Comparison of ENCODE assay signal across 12 cellular contexts in genomic region chr11:62559204-62559603, GRCh38. TPM values are rescaled to one million over a fixed set of nuclear protein-coding genes. Genes with fewer than 3 reads are reported as not detected.
DNase-seq lines count a peak whose midpoint lies in the region; ATAC-seq, FAIRE-seq and TF ChIP-seq lines count a peak whose summit lies in the region.
"Had no signal": no experiment of that assay in that cellular context is flagged by ENCODE, and none has a peak within 500 bp of the region (broad histone marks: within the 10 kb centered on the region; RNA-seq: fewer than 3 reads in every experiment).

No MANE protein-coding gene starts in this region.

- peaks cover 13 to 32% of the 10 kb centered on the region in 2 experiments for H3K36me3 ChIP-seq in keratinocyte (ENCODE audit: control insufficient read depth in 2 of 2, extremely low read depth in 1 of 2, insufficient read depth in 2 of 2, low read length in 2 of 2)
- H3K36me3 ChIP-seq in stomach = peaks cover 40 to 54% (median 51%) of the 10 kb centered on the region in 4 donors

- 85 to 89% (median 88%) methylated on average over 8 of the region's 8 CpGs for WGBS in stomach, 5 donors

- no peak overlapping the region for H3K4me2 ChIP-seq in keratinocyte (ENCODE audit: control insufficient read depth, extremely low read depth, insufficient read depth, low read depth, low read length)

- H3K9ac ChIP-seq in keratinocyte (ENCODE audit: control insufficient read depth, extremely low read depth, insufficient read depth, low read length) = no peak overlapping the region

- TF ChIP-seq POLR2A in stomach (IDR thresholded peaks at IDR 0.05) = no peak

- peaks cover 16% of the 10 kb centered on the region for H3K79me2 ChIP-seq in keratinocyte (ENCODE audit: control insufficient read depth, insufficient read depth, low read length)

- H3K27ac Mint-ChIP-seq in T-helper 1 cell treated with Interleukin-12 subunit alpha and Interleukin-12 subunit beta and Interleukin-4 antibody, amounts not matched to agents 30 μg/mL and 1 μg/mL, for 36 hours = peak overlapping the region; percentile 80
- peak overlapping the region; percentile 100 for H3K27ac Mint-ChIP-seq in T-helper 17 cell

- no peak for TF ChIP-seq CTCF in keratinocyte (optimal IDR thresholded peaks at IDR 0.05 in 1 of 3, IDR thresholded peaks at IDR 0.05 in 1 of 3, conservative IDR thresholded peaks at IDR 0.05 in 1 of 3; ENCODE audit: extremely low read depth in 1 of 3, insufficient read depth in 2 of 3, low read length in 3 of 3)
- no peak for TF ChIP-seq CTCF in stomach (IDR thresholded peaks at IDR 0.05)

- peaks cover 2% of the 10 kb centered on the region for H3K9me1 ChIP-seq in keratinocyte (ENCODE audit: control insufficient read depth, extremely low read depth, insufficient read depth, low read length)

- H3K36me3 Mint-ChIP-seq in T-helper 1 cell treated with Interleukin-12 subunit alpha and Interleukin-12 subunit beta and Interleukin-4 antibody, amounts not matched to agents 30 μg/mL and 1 μg/mL, for 36 hours (ENCODE audit: low read depth) = peaks cover 44% of the 10 kb centered on the region
- H3K36me3 Mint-ChIP-seq in T-helper 17 cell (ENCODE audit: low read depth) = peaks cover 3% of the 10 kb centered on the region

- peaks cover 13% of the 10 kb centered on the region for H4K20me1 ChIP-seq in keratinocyte (ENCODE audit: control insufficient read depth, extremely low read depth, insufficient read depth, low read length)

- H3K27ac ChIP-seq in keratinocyte (ENCODE audit: control insufficient read depth, insufficient read depth, low read length) = peak overlapping the region; percentile 49
- peak overlapping the region; percentile 6 to 97 (median 95) for H3K27ac ChIP-seq in stomach

- TF ChIP-seq EP300 in stomach (IDR thresholded peaks at IDR 0.05) = no peak

- H2AFZ ChIP-seq in keratinocyte (ENCODE audit: control insufficient read depth, low read length) = no peak overlapping the region

- H3K4me1 Mint-ChIP-seq in T-helper 1 cell treated with Interleukin-12 subunit alpha and Interleukin-12 subunit beta and Interleukin-4 antibody, amounts not matched to agents 30 μg/mL and 1 μg/mL, for 36 hours (ENCODE audit: low read depth) = peaks cover 64% of the 10 kb centered on the region
- H3K4me1 Mint-ChIP-seq in T-helper 17 cell = peaks cover 49% of the 10 kb centered on the region

- intact Hi-C loops in stomach (cut with DNase I; ENCODE audit: low total_unique reads) = no loop called here

- ATAC-seq in T-helper 17 cell (no peak), GM19452 (IDR thresholded peaks at IDR 0.05; ENCODE audit: unreplicated experiment) (no peak)
- ATAC-seq: HepG2 had no signal

- peak overlapping the region; percentile 35 for H3K4me3 Mint-ChIP-seq in T-helper 1 cell treated with Interleukin-12 subunit alpha and Interleukin-12 subunit beta and Interleukin-4 antibody, amounts not matched to agents 30 μg/mL and 1 μg/mL, for 36 hours
- H3K4me3 Mint-ChIP-seq in T-helper 17 cell = peak overlapping the region; percentile 67

- no peaks in the 10 kb centered on the region for H3K9me3 Mint-ChIP-seq in T-helper 1 cell treated with Interleukin-12 subunit alpha and Interleukin-12 subunit beta and Interleukin-4 antibody, amounts not matched to agents 30 μg/mL and 1 μg/mL, for 36 hours

- H3K9me3 ChIP-seq in T-helper 17 cell (ENCODE audit: control insufficient read depth, low read length, poor library complexity, severe bottlenecking) = no peaks in the 10 kb centered on the region
- no peaks in the 10 kb centered on the region for H3K9me3 ChIP-seq in keratinocyte (ENCODE audit: control insufficient read depth, low read depth, low read length)
- no peaks in the 10 kb centered on the region for H3K9me3 ChIP-seq in stomach

- FAIRE-seq in keratinocyte (lab: Jason Lieb, UNC) = no peak
- FAIRE-seq: HepG2 had no signal

- H3K27me3 ChIP-seq in keratinocyte (ENCODE audit: control insufficient read depth, extremely low read depth, insufficient read depth, low read length) (no peaks in the 10 kb centered on the region), stomach (no peaks in the 10 kb centered on the region)
- H3K27me3 ChIP-seq: dorsolateral prefrontal cortex had no signal

- H3K4me3 ChIP-seq in keratinocyte (ENCODE audit: control insufficient read depth in 2 of 3, extremely low read depth in 1 of 3, insufficient read depth in 2 of 3, low read depth in 1 of 3, low read length in 3 of 3) = no peak overlapping the region
- H3K4me3 ChIP-seq in stomach = no peak overlapping the region
- H3K4me3 ChIP-seq: dorsolateral prefrontal cortex had no signal

- H3K27me3 Mint-ChIP-seq in T-helper 1 cell treated with Interleukin-12 subunit alpha and Interleukin-12 subunit beta and Interleukin-4 antibody, amounts not matched to agents 30 μg/mL and 1 μg/mL, for 36 hours (ENCODE audit: low read depth) = no peaks in the 10 kb centered on the region
- H3K27me3 Mint-ChIP-seq in T-helper 17 cell = no peaks in the 10 kb centered on the region

- DNase-seq in T-helper 1 cell (no peak), T-helper 17 cell (no peak), keratinocyte (ENCODE audit: low read depth, low spot score) (no peak), stomach (no peak), medulla oblongata (ENCODE audit: extremely low spot score) (no peak)
- no peak for DNase-seq in effector CD4-positive, alpha-beta T cell
- DNase-seq: 8988T; activated T-cell treated with anti-CD3 and anti-CD28 coated beads, Interleukin-2, amount 50 U/mL, for 1 hour; dorsolateral prefrontal cortex had no signal

- H3K4me1 ChIP-seq in keratinocyte (ENCODE audit: control insufficient read depth, extremely low read depth, insufficient read depth, low read length) = peaks cover 82% of the 10 kb centered on the region
- H3K4me1 ChIP-seq in stomach = peaks cover 52 to 89% (median 64%) of the 10 kb centered on the region in 4 donors

- dilution Hi-C loops in keratinocyte (cut with MboI; ENCODE audit: extremely low pct_ligation_motif_present, low sequenced_read_pairs) = no loop called here

RNA-seq across cellular contexts. Expression of gene AHNAK, which starts 12.6 kb away (rescaled TPM):
- total RNA-seq in T-helper 17 cell = 100 to 1,000 TPM; 692 to 863 TPM
- 195 to 220 TPM (median 207 TPM) in 3 replicates for polyA plus RNA-seq in keratinocyte
- polyA plus RNA-seq in keratinocyte (2011; ENCODE audit: low read depth) = 177 TPM
- 69.0 and 81.5 TPM in 2 replicates for polyA plus RNA-seq in keratinocyte (2011; cell fraction: cytosol; rRNA removed)
- polyA plus RNA-seq in keratinocyte (2011; cell fraction: nucleus; rRNA removed) = 933 and 1,273 TPM in 2 replicates
- 296 and 367 TPM in 2 replicates for polyA plus RNA-seq in keratinocyte (2012; ENCODE audit: low replicate concordance)
- 503 to 1,127 TPM (median 686 TPM) in 3 replicates for polyA minus RNA-seq in keratinocyte
- 209 TPM for polyA minus RNA-seq in keratinocyte (2011; cell fraction: cytosol; rRNA and poly(A)+ RNA removed)
- polyA minus RNA-seq in keratinocyte (2011; cell fraction: nucleus; rRNA and poly(A)+ RNA removed) = 2,164 and 3,990 TPM in 2 replicates
- total RNA-seq in stomach = 100 to 1,000 TPM; 550 to 693 (median 622) TPM
- 10 to 100 TPM; 37.4 to 76.8 (median 60.3) TPM for polyA plus RNA-seq in stomach

RNA-seq across cellular contexts. Expression of gene EEF1G, which starts 14.5 kb away (rescaled TPM):
- total RNA-seq in T-helper 17 cell (1,000 to 10,000 TPM; 1,954 to 1,984 TPM), stomach (1,000 to 10,000 TPM in 1 of 5 donors, 100 to 1,000 TPM in 4; 671 to 1,412 (median 779) TPM)
- polyA plus RNA-seq in keratinocyte (1,553 to 1,943 TPM (median 1,735 TPM) in 3 replicates), stomach (1,000 to 10,000 TPM; 1,415 to 1,760 (median 1,525) TPM)
- 533 TPM for polyA plus RNA-seq in keratinocyte (2011; ENCODE audit: low read depth)
- polyA plus RNA-seq in keratinocyte (2011; cell fraction: cytosol; rRNA removed) = 1,489 and 2,026 TPM in 2 replicates
- polyA plus RNA-seq in keratinocyte (2011; cell fraction: nucleus; rRNA removed) = 533 and 561 TPM in 2 replicates
- polyA plus RNA-seq in keratinocyte (2012; ENCODE audit: low replicate concordance) = 1,577 and 1,717 TPM in 2 replicates
- polyA minus RNA-seq in keratinocyte = 1,076 to 1,632 TPM (median 1,456 TPM) in 3 replicates
- 1,594 TPM for polyA minus RNA-seq in keratinocyte (2011; cell fraction: cytosol; rRNA and poly(A)+ RNA removed)
- 251 and 310 TPM in 2 replicates for polyA minus RNA-seq in keratinocyte (2011; cell fraction: nucleus; rRNA and poly(A)+ RNA removed)

RNA-seq across cellular contexts. Expression of gene TUT1, which starts 32.1 kb away (rescaled TPM):
- total RNA-seq in T-helper 17 cell = 10 to 100 TPM; 20.9 to 23.2 TPM
- polyA plus RNA-seq in keratinocyte = 10.1 to 12.3 TPM (median 10.5 TPM) in 3 replicates
- 4.3 TPM for polyA plus RNA-seq in keratinocyte (2011; ENCODE audit: low read depth)
- 4.7 and 7.8 TPM in 2 replicates for polyA plus RNA-seq in keratinocyte (2011; cell fraction: cytosol; rRNA removed)
- 31.6 and 35.4 TPM in 2 replicates for polyA plus RNA-seq in keratinocyte (2011; cell fraction: nucleus; rRNA removed)
- 10.6 and 11.7 TPM in 2 replicates for polyA plus RNA-seq in keratinocyte (2012; ENCODE audit: low replicate concordance)
- polyA minus RNA-seq in keratinocyte = 5.7 to 10.8 TPM (median 9.4 TPM) in 3 replicates
- polyA minus RNA-seq in keratinocyte (2011; cell fraction: cytosol; rRNA and poly(A)+ RNA removed) = 7.5 TPM
- 9.0 and 14.4 TPM in 2 replicates for polyA minus RNA-seq in keratinocyte (2011; cell fraction: nucleus; rRNA and poly(A)+ RNA removed)
- 10 to 100 TPM in 3 of 5 donors, 1 to 10 TPM in 2; 6.1 to 36.2 (median 12.3) TPM for total RNA-seq in stomach
- 10 to 100 TPM; 13.3 to 18.9 (median 16.3) TPM for polyA plus RNA-seq in stomach

RNA-seq across cellular contexts. Expression of gene MTA2, which starts 42.5 kb away (rescaled TPM):
- 100 to 1,000 TPM; 140 to 175 TPM for total RNA-seq in T-helper 17 cell
- polyA plus RNA-seq in keratinocyte = 29.4 to 44.3 TPM (median 39.7 TPM) in 3 replicates
- 36.0 TPM for polyA plus RNA-seq in keratinocyte (2011; ENCODE audit: low read depth)
- 25.2 and 30.6 TPM in 2 replicates for polyA plus RNA-seq in keratinocyte (2011; cell fraction: cytosol; rRNA removed)
- 65.7 and 66.8 TPM in 2 replicates for polyA plus RNA-seq in keratinocyte (2011; cell fraction: nucleus; rRNA removed)
- polyA plus RNA-seq in keratinocyte (2012; ENCODE audit: low replicate concordance) = 49.0 and 96.6 TPM in 2 replicates
- 56.3 to 107 TPM (median 107 TPM) in 3 replicates for polyA minus RNA-seq in keratinocyte
- polyA minus RNA-seq in keratinocyte (2011; cell fraction: cytosol; rRNA and poly(A)+ RNA removed) = 43.5 TPM
- polyA minus RNA-seq in keratinocyte (2011; cell fraction: nucleus; rRNA and poly(A)+ RNA removed) = 43.9 and 54.5 TPM in 2 replicates
- 100 to 1,000 TPM in 1 of 5 donors, 10 to 100 TPM in 4; 53.9 to 110 (median 85.3) TPM for total RNA-seq in stomach
- 10 to 100 TPM; 32.8 to 44.6 (median 34.7) TPM for polyA plus RNA-seq in stomach

RNA-seq across cellular contexts. Expression of gene EML3, which starts 53.4 kb away (rescaled TPM):
- total RNA-seq in T-helper 17 cell (100 to 1,000 TPM; 169 to 174 TPM), stomach (100 to 1,000 TPM in 1 of 5 donors, 10 to 100 TPM in 4; 24.4 to 112 (median 51.8) TPM)
- polyA plus RNA-seq in keratinocyte (13.6 to 15.1 TPM (median 13.6 TPM) in 3 replicates), stomach (10 to 100 TPM; 68.1 to 71.3 (median 69.2) TPM)
- 10.9 TPM for polyA plus RNA-seq in keratinocyte (2011; ENCODE audit: low read depth)
- 5.5 and 6.4 TPM in 2 replicates for polyA plus RNA-seq in keratinocyte (2011; cell fraction: cytosol; rRNA removed)
- 40.3 and 47.3 TPM in 2 replicates for polyA plus RNA-seq in keratinocyte (2011; cell fraction: nucleus; rRNA removed)
- 12.8 and 16.1 TPM in 2 replicates for polyA plus RNA-seq in keratinocyte (2012; ENCODE audit: low replicate concordance)
- polyA minus RNA-seq in keratinocyte = 18.4 to 40.8 TPM (median 19.1 TPM) in 3 replicates
- polyA minus RNA-seq in keratinocyte (2011; cell fraction: cytosol; rRNA and poly(A)+ RNA removed) = 17.3 TPM
- 9.6 and 10.6 TPM in 2 replicates for polyA minus RNA-seq in keratinocyte (2011; cell fraction: nucleus; rRNA and poly(A)+ RNA removed)
